27 cellular contexts compared by ENCODE assay signal in genomic region chr9:127208416-127208815, GRCh38.
"Had no signal": no experiment of that assay in that cellular context is flagged by ENCODE, and none has a peak within 500 bp of the region (broad histone marks: within the 10 kb centered on the region; RNA-seq: fewer than 3 reads in every experiment).

No MANE protein-coding gene starts in this region.

- H3K4me3 Mint-ChIP-seq: mesothelial cell of epicardium; naive B cell; nephron progenitor cell; neural progenitor cell; stimulated activated effector memory CD8-positive, alpha-beta T cell treated with anti-CD3 and anti-CD28 coated beads, Interleukin-12 subunit alpha, Interleukin-12 subunit beta, amount 100 ng/mL, for 72 hours; stimulated activated naive CD8-positive, alpha-beta T cell treated with anti-CD3 and anti-CD28 coated beads, Interleukin-15, Interleukin-2, amounts not matched to agents 100 ng/mL and 50 ng/mL, for 24 hours; type B pancreatic cell had no signal

- H3K4me1 ChIP-seq: prostate gland, spleen, tibial artery had no signal

- H3K27ac Mint-ChIP-seq: mesothelial cell of epicardium; naive B cell; nephron progenitor cell; neural progenitor cell; stimulated activated effector memory CD8-positive, alpha-beta T cell treated with anti-CD3 and anti-CD28 coated beads, Interleukin-12 subunit alpha, Interleukin-12 subunit beta, amount 100 ng/mL, for 72 hours; stimulated activated naive CD8-positive, alpha-beta T cell treated with anti-CD3 and anti-CD28 coated beads, Interleukin-15, Interleukin-2, amounts not matched to agents 100 ng/mL and 50 ng/mL, for 24 hours; type B pancreatic cell had no signal

- H3K27me3 ChIP-seq: heart right ventricle, hepatocyte, neural progenitor cell, ovary, spleen, suprapubic skin, tibial artery, vagina had no signal

- H3K9ac ChIP-seq: neural progenitor cell had no signal

- H3K27me3 Mint-ChIP-seq: naive B cell; stimulated activated naive CD8-positive, alpha-beta T cell treated with anti-CD3 and anti-CD28 coated beads, Interleukin-15, Interleukin-2, amounts not matched to agents 100 ng/mL and 50 ng/mL, for 24 hours; type B pancreatic cell had no signal

- H3K36me3 Mint-ChIP-seq: mesothelial cell of epicardium; naive B cell; neural progenitor cell; stimulated activated effector memory CD8-positive, alpha-beta T cell treated with anti-CD3 and anti-CD28 coated beads, Interleukin-12 subunit alpha, Interleukin-12 subunit beta, amount 100 ng/mL, for 72 hours; type B pancreatic cell had no signal

- H3K9me3 Mint-ChIP-seq: mesothelial cell of epicardium; naive B cell; nephron progenitor cell; neural progenitor cell; stimulated activated effector memory CD8-positive, alpha-beta T cell treated with anti-CD3 and anti-CD28 coated beads, Interleukin-12 subunit alpha, Interleukin-12 subunit beta, amount 100 ng/mL, for 72 hours; stimulated activated naive CD8-positive, alpha-beta T cell treated with anti-CD3 and anti-CD28 coated beads, Interleukin-15, Interleukin-2, amounts not matched to agents 100 ng/mL and 50 ng/mL, for 24 hours; type B pancreatic cell had no signal

- H3K27ac ChIP-seq: heart right ventricle, hepatocyte, left ventricle myocardium inferior, neural progenitor cell, neutrophil, ovary, prostate gland, spleen, suprapubic skin, thoracic aorta, tibial artery, vagina had no signal

- H3K4me3 ChIP-seq: heart right ventricle, hepatocyte, left ventricle myocardium inferior, lung, neural progenitor cell, ovary, prostate gland, spleen, suprapubic skin, thoracic aorta, tibial artery, vagina had no signal

- H3K4me2 ChIP-seq: hepatocyte, neural progenitor cell had no signal

- H3K9me3 ChIP-seq: heart right ventricle, left ventricle myocardium inferior, neutrophil, ovary, prostate gland, spleen, suprapubic skin, thoracic aorta, tibial artery, vagina had no signal

- H3K36me3 ChIP-seq: left ventricle myocardium inferior, neural progenitor cell, neutrophil, ovary, prostate gland, spleen, suprapubic skin, thoracic aorta, tibial artery, vagina had no signal

- ATAC-seq: heart right ventricle; sciatic nerve; stimulated activated effector memory CD8-positive, alpha-beta T cell treated with anti-CD3 and anti-CD28 coated beads, Interleukin-12 subunit alpha, Interleukin-12 subunit beta, amount 100 ng/mL, for 72 hours had no signal

- H3K4me1 Mint-ChIP-seq: naive B cell; stimulated activated effector memory CD8-positive, alpha-beta T cell treated with anti-CD3 and anti-CD28 coated beads, Interleukin-12 subunit alpha, Interleukin-12 subunit beta, amount 100 ng/mL, for 72 hours had no signal

- H2AFZ ChIP-seq: hepatocyte, neural progenitor cell had no signal

- DNase-seq: heart right ventricle; islet precursor cell; mesendoderm; naive B cell; nephron progenitor cell; occipital lobe; retina; small intestine; stimulated activated CD4-positive, alpha-beta T cell treated with anti-CD3 and anti-CD28 coated beads, Interleukin-4, amount 100 ng/mL, for 24 hours; stimulated activated naive CD4-positive, alpha-beta T cell; tibial artery had no signal
